Comparison of ENCODE assay signal across 27 cellular contexts in genomic region chr20:17950670-17951069, GRCh38.
"Had no signal": no experiment of that assay in that cellular context is flagged by ENCODE, and none has a peak within 500 bp of the region (broad histone marks: within the 10 kb centered on the region; RNA-seq: fewer than 3 reads in every experiment).

No MANE protein-coding gene starts in this region.

- H3K4me2 ChIP-seq: smooth muscle cell had no signal

- H3K4me1 Mint-ChIP-seq: neural crest cell had no signal

- H3K27ac Mint-ChIP-seq: memory B cell; mesothelial cell of epicardium; natural killer cell treated with Interleukin-12 subunit alpha and Interleukin-12 subunit beta and Interleukin-15 and Interleukin-18, amount 100 ng/mL, for 72 hours had no signal

- H3K4me1 ChIP-seq: testis, tibial nerve had no signal

- H3K27me3 ChIP-seq: dorsolateral prefrontal cortex, gastrocnemius medialis, neutrophil, testis, tibial nerve, upper lobe of left lung had no signal

- H3K9ac ChIP-seq: parathyroid adenoma had no signal

- H3K27ac ChIP-seq: dorsolateral prefrontal cortex, gastrocnemius medialis, lower lobe of right lung, neutrophil, parathyroid adenoma, testis, tibial nerve, upper lobe of left lung had no signal

- FAIRE-seq: colon, urothelium cell line had no signal

- H3K9me3 ChIP-seq: gastrocnemius medialis, lower lobe of right lung, mucosa of descending colon, neutrophil, testis, tibial nerve, upper lobe of left lung had no signal

- H3K4me3 Mint-ChIP-seq: memory B cell; mesothelial cell of epicardium; natural killer cell treated with Interleukin-12 subunit alpha and Interleukin-12 subunit beta and Interleukin-15 and Interleukin-18, amount 100 ng/mL, for 72 hours; neural crest cell had no signal

- DNase-seq: dorsolateral prefrontal cortex; effector CD4-positive, alpha-beta T cell; gastrocnemius medialis; head of caudate nucleus; left ventricle myocardium superior; lower lobe of right lung; mucosa of descending colon; naive B cell; stimulated activated CD4-positive, alpha-beta T cell treated with anti-CD3 and anti-CD28 coated beads, Interleukin-12 subunit alpha, Interleukin-12 subunit beta, amount 100 ng/mL, for 4 hours; stimulated activated CD4-positive, alpha-beta T cell treated with anti-CD3 and anti-CD28 coated beads, Interleukin-1b, Interleukin-23, amount 100 ng/mL, for 48 hours; stimulated activated CD4-positive, alpha-beta T cell treated with anti-CD3 and anti-CD28 coated beads, Interleukin-4, amount 100 ng/mL, for 1 hour; stimulated activated CD8-positive, alpha-beta memory T cell treated with anti-CD3 and anti-CD28 coated beads, Interleukin-4, amount 100 ng/mL, for 48 hours; stimulated activated naive CD4-positive, alpha-beta T cell; substantia nigra; testis; upper lobe of left lung had no signal

- H2AFZ ChIP-seq: parathyroid adenoma had no signal

- H3K9me3 Mint-ChIP-seq: memory B cell; mesothelial cell of epicardium; naive B cell; natural killer cell treated with Interleukin-12 subunit alpha and Interleukin-12 subunit beta and Interleukin-15 and Interleukin-18, amount 100 ng/mL, for 72 hours; neural crest cell had no signal

- H3K4me3 ChIP-seq: dorsolateral prefrontal cortex, gastrocnemius medialis, lower lobe of right lung, mucosa of descending colon, smooth muscle cell, testis, tibial nerve, upper lobe of left lung had no signal

- H3K27me3 Mint-ChIP-seq: memory B cell; naive B cell; natural killer cell treated with Interleukin-12 subunit alpha and Interleukin-12 subunit beta and Interleukin-15 and Interleukin-18, amount 100 ng/mL, for 72 hours; progenitor cell of endocrine pancreas had no signal
